Comparison of ENCODE assay signal across 31 cellular contexts in genomic region chr1:118004312-118004711, GRCh38.
"Had no signal": no experiment of that assay in that cellular context is flagged by ENCODE, and none has a peak within 500 bp of the region (broad histone marks: within the 10 kb centered on the region; RNA-seq: fewer than 3 reads in every experiment).

No MANE protein-coding gene starts in this region.

- H2AFZ ChIP-seq: parathyroid adenoma had no signal

- H3K27me3 ChIP-seq: ovary, suprapubic skin, testis, tibial artery, transverse colon, upper lobe of right lung, uterus had no signal

- H3K4me1 ChIP-seq: psoas muscle, spleen, suprapubic skin, testis, tibial artery, transverse colon, upper lobe of right lung, uterus had no signal

- H3K79me2 ChIP-seq: parathyroid adenoma had no signal

- H3K4me2 ChIP-seq: smooth muscle cell had no signal

- DNase-seq: naive thymus-derived CD8-positive, alpha-beta T cell; nephron progenitor cell; occipital lobe; ovary; psoas muscle; right cardiac atrium; spleen; stimulated activated CD4-positive, alpha-beta T cell treated with anti-CD3 and anti-CD28 coated beads, Interleukin-12 subunit alpha, Interleukin-12 subunit beta, amount 100 ng/mL, for 4 hours; stimulated activated CD4-positive, alpha-beta T cell treated with anti-CD3 and anti-CD28 coated beads, Interleukin-1b, Interleukin-23, amount 100 ng/mL, for 48 hours; stimulated activated CD4-positive, alpha-beta T cell treated with anti-CD3 and anti-CD28 coated beads, Interleukin-4, amount 100 ng/mL, for 1 hour; stimulated activated CD4-positive, alpha-beta T cell treated with anti-CD3 and anti-CD28 coated beads, Interleukin-4, amount 100 ng/mL, for 4 hours; stimulated activated CD8-positive, alpha-beta memory T cell treated with anti-CD3 and anti-CD28 coated beads, Interleukin-4, amount 100 ng/mL, for 48 hours; stimulated activated naive CD4-positive, alpha-beta T cell; stimulated activated naive CD8-positive, alpha-beta T cell treated with anti-CD3 and anti-CD28 coated beads, Interleukin-15, amount 100 ng/mL, for 72 hours; stimulated activated naive CD8-positive, alpha-beta T cell treated with anti-CD3 and anti-CD28 coated beads, Interleukin-15, Interleukin-2, amounts not matched to agents 100 U/mL and 50 U/mL, for 24 hours; substantia nigra; testis; tibial artery; transverse colon; upper lobe of right lung; uterus had no signal

- H3K4me1 Mint-ChIP-seq: naive thymus-derived CD8-positive, alpha-beta T cell; nephron progenitor cell; neural crest cell; stimulated activated memory B cell treated with anti-CD40 and anti-IgM and Interleukin-4, amounts not matched to agents 10 μg/mL and 1 μg/mL and 100 μg/mL, for 72 hours; stimulated activated naive CD8-positive, alpha-beta T cell treated with anti-CD3 and anti-CD28 coated beads, Interleukin-15, amount 100 ng/mL, for 72 hours had no signal

- H3K36me3 Mint-ChIP-seq: stimulated activated memory B cell treated with anti-CD40 and anti-IgM and Interleukin-4, amounts not matched to agents 10 μg/mL and 1 μg/mL and 100 μg/mL, for 72 hours; type B pancreatic cell had no signal

- ATAC-seq: naive thymus-derived CD8-positive, alpha-beta T cell; natural killer cell treated with Interleukin-12 subunit alpha and Interleukin-12 subunit beta and Interleukin-15 and Interleukin-18, amount 100 ng/mL, for 72 hours; psoas muscle; right cardiac atrium; sciatic nerve; stimulated activated memory B cell treated with anti-CD40 and anti-IgM and Interleukin-4, amounts not matched to agents 10 μg/mL and 1 μg/mL and 100 μg/mL, for 72 hours; stimulated activated naive CD8-positive, alpha-beta T cell treated with anti-CD3 and anti-CD28 coated beads, Interleukin-15, amount 100 ng/mL, for 72 hours; stimulated activated naive CD8-positive, alpha-beta T cell treated with anti-CD3 and anti-CD28 coated beads, Interleukin-15, Interleukin-2, amounts not matched to agents 100 U/mL and 50 U/mL, for 24 hours; upper lobe of right lung had no signal

- H3K36me3 ChIP-seq: ovary, spleen, suprapubic skin, tibial artery, transverse colon, upper lobe of right lung, uterus had no signal

- H3K4me3 ChIP-seq: ovary, psoas muscle, skin epidermis, smooth muscle cell, spleen, suprapubic skin, testis, tibial artery, transverse colon, upper lobe of right lung, uterus had no signal

- H3K27me3 Mint-ChIP-seq: progenitor cell of endocrine pancreas, type B pancreatic cell had no signal

- H3K27ac Mint-ChIP-seq: naive thymus-derived CD8-positive, alpha-beta T cell; natural killer cell treated with Interleukin-12 subunit alpha and Interleukin-12 subunit beta and Interleukin-15 and Interleukin-18, amount 100 ng/mL, for 72 hours; nephron progenitor cell; progenitor cell of endocrine pancreas; stimulated activated memory B cell treated with anti-CD40 and anti-IgM and Interleukin-4, amounts not matched to agents 10 μg/mL and 1 μg/mL and 100 μg/mL, for 72 hours; stimulated activated naive CD8-positive, alpha-beta T cell treated with anti-CD3 and anti-CD28 coated beads, Interleukin-15, amount 100 ng/mL, for 72 hours; type B pancreatic cell had no signal

- H3K9me3 ChIP-seq: ovary, psoas muscle, suprapubic skin, testis, transverse colon, upper lobe of right lung, uterus had no signal

- H3K4me3 Mint-ChIP-seq: naive thymus-derived CD8-positive, alpha-beta T cell; natural killer cell treated with Interleukin-12 subunit alpha and Interleukin-12 subunit beta and Interleukin-15 and Interleukin-18, amount 100 ng/mL, for 72 hours; nephron progenitor cell; neural crest cell; stimulated activated memory B cell treated with anti-CD40 and anti-IgM and Interleukin-4, amounts not matched to agents 10 μg/mL and 1 μg/mL and 100 μg/mL, for 72 hours; stimulated activated naive CD8-positive, alpha-beta T cell treated with anti-CD3 and anti-CD28 coated beads, Interleukin-15, amount 100 ng/mL, for 72 hours; type B pancreatic cell had no signal

- H3K9ac ChIP-seq: parathyroid adenoma had no signal

- H3K27ac ChIP-seq: ovary, parathyroid adenoma, psoas muscle, skin epidermis, spleen, suprapubic skin, testis, tibial artery, transverse colon, upper lobe of right lung, uterus had no signal
